Comparison of ENCODE assay signal across 19 cellular contexts in the genomic region with DNA sequence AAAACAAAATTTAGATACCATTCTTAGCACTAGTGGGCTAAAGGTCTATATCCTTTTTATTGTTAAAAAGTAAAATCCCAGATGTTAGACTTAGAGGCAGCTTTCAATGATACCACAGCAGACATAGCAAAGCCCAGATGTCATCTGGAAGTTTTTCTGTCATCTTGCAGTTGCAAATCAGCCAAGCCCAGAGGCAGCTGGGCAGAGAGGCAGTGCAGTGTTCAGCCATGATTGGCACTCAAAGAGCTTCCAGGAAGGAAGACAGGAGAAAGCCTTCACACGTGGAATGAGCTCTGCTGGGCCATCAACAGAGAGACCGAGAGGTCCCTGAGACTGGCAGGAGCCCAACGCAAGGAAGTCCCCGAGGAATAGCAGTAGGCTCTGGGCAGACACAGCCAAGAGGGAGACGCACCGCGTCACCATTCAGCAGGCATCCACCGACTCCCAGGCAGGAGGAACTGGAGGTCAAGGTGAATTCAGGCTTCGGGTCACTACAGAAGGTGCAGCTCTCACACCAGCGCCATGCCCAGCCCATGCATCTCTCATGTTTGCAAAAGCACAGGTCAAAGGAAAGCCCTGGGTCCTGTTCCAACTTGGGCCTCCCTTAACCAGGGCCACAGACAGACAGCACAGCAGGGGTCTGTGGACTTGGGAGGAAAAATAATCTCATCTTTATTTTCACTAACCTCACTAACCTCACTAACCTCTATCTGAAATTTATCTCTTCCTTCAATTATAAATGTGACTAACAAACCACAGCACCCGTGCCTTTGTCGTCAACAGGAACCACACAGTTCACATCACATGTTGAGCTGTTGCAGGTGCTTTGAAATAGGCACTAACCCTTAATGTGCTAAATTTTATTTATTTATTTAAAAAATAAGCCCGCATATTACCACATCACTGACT. TPM values are rescaled to one million over a fixed set of nuclear protein-coding genes. Genes with fewer than 3 reads are reported as not detected.
A peak's percentile ranks its signal among the peaks of the same experiment; 100 is the strongest.
DNase-seq lines count a peak whose midpoint lies in the region; ATAC-seq, FAIRE-seq and TF ChIP-seq lines count a peak whose summit lies in the region.
"Had no signal": no experiment of that assay in that cellular context is flagged by ENCODE, and none has a peak within 500 bp of the region (broad histone marks: within the 10 kb centered on the region; RNA-seq: fewer than 3 reads in every experiment).

No MANE protein-coding gene starts in this region.

- no peaks in the 10 kb centered on the region for H3K27me3 Mint-ChIP-seq in activated T-cell treated with anti-CD3 and anti-CD28 coated beads, Interleukin-2, amount 50 U/mL, for 72 hours (ENCODE audit: low read depth)
- H3K27me3 Mint-ChIP-seq in activated naive CD8-positive, alpha-beta T cell treated with anti-CD3 and anti-CD28 coated beads, Interleukin-2, amount 50 U/mL, for 24 hours = no peaks in the 10 kb centered on the region
- no peaks in the 10 kb centered on the region for H3K27me3 Mint-ChIP-seq in naive thymus-derived CD8-positive, alpha-beta T cell
- H3K27me3 Mint-ChIP-seq: stimulated activated naive B cell treated with anti-CD40 and anti-IgM and Interleukin-4, amounts not matched to agents 10 μg/mL and 1 μg/mL and 100 μg/mL, for 72 hours had no signal

- no peak for DNase-seq in activated T-cell treated with anti-CD3 and anti-CD28 coated beads, Interleukin-2, amount 50 U/mL, for 72 hours
- no peak for DNase-seq in activated T-cell treated with anti-CD3 and anti-CD28 coated beads for 4 hours
- DNase-seq in GM12892 (ENCODE audit: insufficient read length) = no peak
- DNase-seq in activated naive CD8-positive, alpha-beta T cell treated with anti-CD3 and anti-CD28 coated beads, Interleukin-2, amount 50 U/mL, for 24 hours = peak; percentile 14
- peak in 4 of 10 donors; percentile 6 to 41 (median 28) for DNase-seq in naive thymus-derived CD8-positive, alpha-beta T cell
- DNase-seq in NCI-H1417 treated with DMSO at 0.1 percent for 48 hours (lab: John Stamatoyannopoulos, UW) = no peak
- DNase-seq in effector CD8-positive, alpha-beta T cell (lab: John Stamatoyannopoulos, UW) = no peak
- DNase-seq: activated CD4-positive, alpha-beta T cell treated with anti-CD3 and anti-CD28 coated beads, Interleukin-2, amount 50 U/mL, for 48 hours; amygdala; COR-L47; Kasumi-1; NCI-H2107; NCI-H524; occipital lobe; right cardiac atrium; stimulated activated naive B cell treated with anti-CD40 and anti-IgM and Interleukin-4, amounts not matched to agents 10 μg/mL and 1 μg/mL and 100 μg/mL, for 72 hours; SW 1271; transverse colon had no signal

- H3K36me3 Mint-ChIP-seq in activated T-cell treated with anti-CD3 and anti-CD28 coated beads, Interleukin-2, amount 50 U/mL, for 72 hours (ENCODE audit: insufficient read depth in 2 of 2) = peaks cover 6 to 12% of the 10 kb centered on the region in 2 donors
- H3K36me3 Mint-ChIP-seq in activated naive CD8-positive, alpha-beta T cell treated with anti-CD3 and anti-CD28 coated beads, Interleukin-2, amount 50 U/mL, for 24 hours (ENCODE audit: low read depth) = peaks cover 22% of the 10 kb centered on the region
- peaks cover 9 to 15% (median 9%) of the 10 kb centered on the region in 3 donors for H3K36me3 Mint-ChIP-seq in naive thymus-derived CD8-positive, alpha-beta T cell

- no peak for TF ChIP-seq POLR2A in GM12892 (IDR thresholded peaks at IDR 0.05; ENCODE audit: low read depth, low read length)

- POLR2A ChIA-PET in naive thymus-derived CD8-positive, alpha-beta T cell (lab: Charles Lee) = interaction anchor here (0.7 kb wide), 1 partner anchor 436 kb away, joined by 4 read pairs; a partner anchor contains a TSS

- ATAC-seq in activated T-cell treated with anti-CD3 and anti-CD28 coated beads, Interleukin-2, amount 50 U/mL, for 72 hours (replicated peaks in 1 of 2) = peak; percentile 54 to 58
- ATAC-seq in activated naive CD8-positive, alpha-beta T cell treated with anti-CD3 and anti-CD28 coated beads, Interleukin-2, amount 50 U/mL, for 24 hours = peak; percentile 89
- peak; percentile 90 to 93 for ATAC-seq in naive thymus-derived CD8-positive, alpha-beta T cell
- ATAC-seq in GM18511 (IDR thresholded peaks at IDR 0.05; ENCODE audit: unreplicated experiment) = no peak
- ATAC-seq: right cardiac atrium; stimulated activated naive B cell treated with anti-CD40 and anti-IgM and Interleukin-4, amounts not matched to agents 10 μg/mL and 1 μg/mL and 100 μg/mL, for 72 hours had no signal

- H3K27ac Mint-ChIP-seq in activated T-cell treated with anti-CD3 and anti-CD28 coated beads, Interleukin-2, amount 50 U/mL, for 72 hours = no peak overlapping the region
- peak overlapping the region; percentile 56 for H3K27ac Mint-ChIP-seq in activated naive CD8-positive, alpha-beta T cell treated with anti-CD3 and anti-CD28 coated beads, Interleukin-2, amount 50 U/mL, for 24 hours
- peak overlapping the region in 3 of 10 donors; percentile 13 to 62 (median 59) for H3K27ac Mint-ChIP-seq in naive thymus-derived CD8-positive, alpha-beta T cell
- H3K27ac Mint-ChIP-seq: stimulated activated naive B cell treated with anti-CD40 and anti-IgM and Interleukin-4, amounts not matched to agents 10 μg/mL and 1 μg/mL and 100 μg/mL, for 72 hours had no signal

- FAIRE-seq in GM12892 (lab: Jason Lieb, UNC) = peak; percentile 14

- peaks cover 5% of the 10 kb centered on the region for H3K4me1 Mint-ChIP-seq in activated T-cell treated with anti-CD3 and anti-CD28 coated beads, Interleukin-2, amount 50 U/mL, for 72 hours (ENCODE audit: low read depth)
- peaks cover 15% of the 10 kb centered on the region for H3K4me1 Mint-ChIP-seq in activated naive CD8-positive, alpha-beta T cell treated with anti-CD3 and anti-CD28 coated beads, Interleukin-2, amount 50 U/mL, for 24 hours
- H3K4me1 Mint-ChIP-seq in naive thymus-derived CD8-positive, alpha-beta T cell = peaks cover 12 to 18% (median 15%) of the 10 kb centered on the region in 4 donors
- H3K4me1 Mint-ChIP-seq: stimulated activated naive B cell treated with anti-CD40 and anti-IgM and Interleukin-4, amounts not matched to agents 10 μg/mL and 1 μg/mL and 100 μg/mL, for 72 hours had no signal

- peaks cover 0 to 2% of the 10 kb centered on the region in 2 donors for H3K9me3 Mint-ChIP-seq in activated T-cell treated with anti-CD3 and anti-CD28 coated beads, Interleukin-2, amount 50 U/mL, for 72 hours
- no peaks in the 10 kb centered on the region for H3K9me3 Mint-ChIP-seq in activated naive CD8-positive, alpha-beta T cell treated with anti-CD3 and anti-CD28 coated beads, Interleukin-2, amount 50 U/mL, for 24 hours
- H3K9me3 Mint-ChIP-seq in naive thymus-derived CD8-positive, alpha-beta T cell = peaks cover 0 to 9% (median 2%) of the 10 kb centered on the region in 9 donors

- no peak overlapping the region for H3K4me3 Mint-ChIP-seq in activated T-cell treated with anti-CD3 and anti-CD28 coated beads, Interleukin-2, amount 50 U/mL, for 72 hours
- no peak overlapping the region for H3K4me3 Mint-ChIP-seq in activated naive CD8-positive, alpha-beta T cell treated with anti-CD3 and anti-CD28 coated beads, Interleukin-2, amount 50 U/mL, for 24 hours
- peak overlapping the region in 1 of 10 donors; percentile 2 for H3K4me3 Mint-ChIP-seq in naive thymus-derived CD8-positive, alpha-beta T cell
- H3K4me3 Mint-ChIP-seq: stimulated activated naive B cell treated with anti-CD40 and anti-IgM and Interleukin-4, amounts not matched to agents 10 μg/mL and 1 μg/mL and 100 μg/mL, for 72 hours had no signal

RNA-seq across cellular contexts. Expression of a gene that starts 54.9 kb away (rescaled TPM):
- 10 to 100 TPM; 53.9 to 59.6 TPM for total RNA-seq in activated T-cell treated with anti-CD3 and anti-CD28 coated beads, Interleukin-2, amount 50 U/mL, for 72 hours
- polyA plus RNA-seq in GM12892 (2012; ENCODE audit: missing spikeins) = 25.0 TPM
- total RNA-seq in naive thymus-derived CD8-positive, alpha-beta T cell = 10 to 100 TPM; 46.0 to 48.6 TPM
- 10 to 100 TPM in 2 of 3 donors, 1 to 10 TPM in 1; 8.5 to 14.6 (median 10.6) TPM for polyA plus RNA-seq in naive thymus-derived CD8-positive, alpha-beta T cell
